In genomic region chr2:230601510-230601909, GRCh38 we compare ENCODE assay signal across 13 cellular contexts.
A peak's percentile ranks its signal among the peaks of the same experiment; 100 is the strongest.
DNase-seq lines count a peak whose midpoint lies in the region; ATAC-seq and TF ChIP-seq lines count a peak whose summit lies in the region.
"Had no signal": no experiment of that assay in that cellular context is flagged by ENCODE, and none has a peak within 500 bp of the region (broad histone marks: within the 10 kb centered on the region; RNA-seq: fewer than 3 reads in every experiment).

No MANE protein-coding gene starts in this region.

- peak overlapping the region; percentile 88; the same call in 1 of the 2 replicates for H2AFZ ChIP-seq in OCI-LY7 (ENCODE audit: low read length)
- H2AFZ ChIP-seq: GM23338 had no signal

- peaks cover 4% of the 10 kb centered on the region; the same call in 1 of the 2 replicates for H3K36me3 ChIP-seq in OCI-LY7 (ENCODE audit: insufficient read depth, low read length)
- no peaks in the 10 kb centered on the region for H3K36me3 ChIP-seq in SJCRH30

- no peaks in the 10 kb centered on the region for H3K9me2 ChIP-seq in OCI-LY7 (ENCODE audit: insufficient read depth, low read length)

- no peaks in the 10 kb centered on the region for H3K27me3 ChIP-seq in CD4-positive, alpha-beta T cell (ENCODE audit: control insufficient read depth, insufficient read depth, low read length)
- no peaks in the 10 kb centered on the region for H3K27me3 ChIP-seq in SJCRH30

- peaks cover 56% of the 10 kb centered on the region for H3K36me3 Mint-ChIP-seq in CD4-positive, alpha-beta T cell (ENCODE audit: low read depth)
- H3K36me3 Mint-ChIP-seq in glutamatergic neuron (ENCODE audit: unreplicated experiment), result no peaks in the 10 kb centered on the region
- H3K36me3 Mint-ChIP-seq: CD14-positive monocyte had no signal

- H3K4me3 ChIP-seq in OCI-LY7 (ENCODE audit: low read depth, low read length, poor library complexity, severe bottlenecking), result peak overlapping the region; percentile 17
- H3K4me3 ChIP-seq in SJCRH30, result no peak overlapping the region
- H3K4me3 ChIP-seq: GM23338 had no signal

- CTCF ChIA-PET in CD4-positive, alpha-beta T cell (lab: Charles Lee), result interaction anchor here (1.0 kb wide), 1 partner anchor 9 kb away, joined by 3 read pairs; no protein-coding TSS in a partner anchor
- CTCF ChIA-PET in OCI-LY7 (lab: Charles Lee; ENCODE audit: unreplicated experiment), result no interaction called here

- no peaks in the 10 kb centered on the region for H4K20me1 ChIP-seq in OCI-LY7 (ENCODE audit: insufficient read depth, low read length)

- no peak for ATAC-seq in CD4-positive, alpha-beta T cell (ENCODE audit: poor library complexity)
- ATAC-seq in GM18907 (IDR thresholded peaks at IDR 0.05; ENCODE audit: unreplicated experiment), result peak; percentile 66
- ATAC-seq in HG02884 (IDR thresholded peaks at IDR 0.05; ENCODE audit: unreplicated experiment), result peak; percentile 67
- ATAC-seq: GM23338 had no signal

- H3K9me3 Mint-ChIP-seq in CD4-positive, alpha-beta T cell, result peaks cover 20% of the 10 kb centered on the region
- H3K9me3 Mint-ChIP-seq in glutamatergic neuron (ENCODE audit: unreplicated experiment), result no peaks in the 10 kb centered on the region

- TF ChIP-seq CTCF in CD4-positive, alpha-beta T cell (IDR thresholded peaks at IDR 0.05), result no peak
- no peak for TF ChIP-seq CTCF in OCI-LY7 (conservative IDR thresholded peaks at IDR 0.05; ENCODE audit: low read length)
- no peak for TF ChIP-seq CTCF in glutamatergic neuron (IDR thresholded peaks at IDR 0.05; ENCODE audit: partially characterized antibody, unreplicated experiment)

- H3K79me2 ChIP-seq in OCI-LY7 (ENCODE audit: insufficient read depth, low read depth, low read length), result no peaks in the 10 kb centered on the region

- peak overlapping the region; percentile 57 for H3K4me3 Mint-ChIP-seq in CD4-positive, alpha-beta T cell
- H3K4me3 Mint-ChIP-seq in glutamatergic neuron (ENCODE audit: unreplicated experiment), result no peak overlapping the region
- H3K4me3 Mint-ChIP-seq: GM23338 had no signal

- peaks cover 94% of the 10 kb centered on the region for H3K4me1 Mint-ChIP-seq in CD4-positive, alpha-beta T cell (ENCODE audit: low read depth)
- no peaks in the 10 kb centered on the region for H3K4me1 Mint-ChIP-seq in glutamatergic neuron (ENCODE audit: low read depth, unreplicated experiment)

- no peaks in the 10 kb centered on the region for H3K9me3 ChIP-seq in CD4-positive, alpha-beta T cell (ENCODE audit: control insufficient read depth, low read length)
- H3K9me3 ChIP-seq in OCI-LY7 (ENCODE audit: low read length) (peaks cover 10% of the 10 kb centered on the region; the same call in 1 of the 2 replicates), SJCRH30 (replicated peaks) (no peaks in the 10 kb centered on the region)

- peak overlapping the region; percentile 67 for H3K4me2 ChIP-seq in OCI-LY7 (ENCODE audit: low read length)
- H3K4me2 ChIP-seq: GM23338 had no signal

- H3K27ac Mint-ChIP-seq in CD4-positive, alpha-beta T cell, result peak overlapping the region; percentile 98
- H3K27ac Mint-ChIP-seq in glutamatergic neuron (ENCODE audit: unreplicated experiment), result no peak overlapping the region
- H3K27ac Mint-ChIP-seq: GM23338, progenitor cell of endocrine pancreas had no signal

- POLR2A ChIA-PET in CD4-positive, alpha-beta T cell (lab: Charles Lee), result interaction anchor here (1.7 to 2.0 kb wide), 2 partner anchors 130 to 382 kb away, joined by 6 to 7 read pairs; partner anchors contain the start of gene SP110
- POLR2A ChIA-PET in OCI-LY7 (lab: Charles Lee), result interaction anchor here (0.7 to 1.7 kb wide), 7 partner anchors 9 to 382 kb away, joined by 3 to 7 read pairs (median 4); partner anchors contain the start of genes SP110 and SP140L

- H3K27me3 Mint-ChIP-seq in CD4-positive, alpha-beta T cell, result no peaks in the 10 kb centered on the region
- peaks cover 3% of the 10 kb centered on the region for H3K27me3 Mint-ChIP-seq in glutamatergic neuron (ENCODE audit: unreplicated experiment)
- H3K27me3 Mint-ChIP-seq: progenitor cell of endocrine pancreas had no signal

- peaks cover 69% of the 10 kb centered on the region for H3K4me1 ChIP-seq in OCI-LY7 (ENCODE audit: insufficient read depth, low read length, poor library complexity, severe bottlenecking)
- no peaks in the 10 kb centered on the region for H3K4me1 ChIP-seq in SJCRH30

- intact Hi-C loops in CD4-positive, alpha-beta T cell (cut with DNase I, micrococcal nuclease), result loop anchor here (5.0 kb wide), 2 partner anchors 61 to 389 kb away; no protein-coding TSS in a partner anchor
- intact Hi-C loops in OCI-LY7 (cut with micrococcal nuclease; ENCODE audit: unreplicated experiment), result loop anchor here (2.0 to 10.0 kb wide), 2 partner anchors 129 to 157 kb away; no protein-coding TSS in a partner anchor

- H3K27ac ChIP-seq in CD4-positive, alpha-beta T cell (ENCODE audit: low read depth, low read length), result no peak overlapping the region
- H3K27ac ChIP-seq in OCI-LY7 (ENCODE audit: low read depth, low read length, poor library complexity, severe bottlenecking) (peak overlapping the region; percentile 79), SJCRH30 (no peak overlapping the region)

- BruUV-seq in OCI-LY7 (replicated peaks; lab: Mats Ljungman, UMichigan), result no TSS peak

- DNase-seq in CD4-positive, alpha-beta T cell, result no peak
- DNase-seq in OCI-LY7 (ENCODE audit: low spot score), result peak; percentile 63
- DNase-seq in stimulated activated CD4-positive, alpha-beta T cell treated with anti-CD3 and anti-CD28 coated beads, Interleukin-15, amount 100 ng/mL, for 24 hours, result no peak
- no peak for DNase-seq in SJCRH30
- DNase-seq in glutamatergic neuron, result no peak
- no peak for DNase-seq in CD1c-positive myeloid dendritic cell (ENCODE audit: extremely low spot score)
- DNase-seq: NCI-H1417 treated with DMSO at 0.1 percent for 48 hours, SHP77 had no signal
